Comparison of ENCODE assay signal across 8 cellular contexts in genomic region chr16:70684146-70685060, GRCh38. TPM values are rescaled to one million over a fixed set of nuclear protein-coding genes. Genes with fewer than 3 reads are reported as not detected.
DNase-seq lines count a peak whose midpoint lies in the region; ATAC-seq and TF ChIP-seq lines count a peak whose summit lies in the region.

No MANE protein-coding gene starts in this region.

- H3K4me1 ChIP-seq in GM23338 (ENCODE audit: insufficient read depth) (peaks cover 11% of the 10 kb centered on the region; the same call in 1 of the 2 replicates), adipocyte (ENCODE audit: control insufficient read depth, insufficient read depth, low read length) (peaks cover 73% of the 10 kb centered on the region), iPS-15b (ENCODE audit: control insufficient read depth, insufficient read depth, low read length) (peaks cover 9% of the 10 kb centered on the region), skeletal muscle tissue (ENCODE audit: control insufficient read depth in 3 of 3, insufficient read depth in 3 of 3, low read length in 3 of 3) (peaks cover 73 to 80% (median 74%) of the 10 kb centered on the region in 3 donors)
- peaks cover 7% of the 10 kb centered on the region for H3K4me1 ChIP-seq in CD4-positive, alpha-beta memory T cell (ENCODE audit: insufficient read depth, low read length)

- H2AFZ ChIP-seq in GM23338, result no peak overlapping the region

- DNase-seq in GM23338 (ENCODE audit: low spot score), result no peak
- DNase-seq in adipocyte (ENCODE audit: low read depth), result no peak
- DNase-seq in activated T-helper 2 cell treated with anti-CD3 and anti-CD28 coated beads, Interferon-gamma antibody, Interleukin-2, Interleukin-4, amounts not matched to agents 10 μg/mL and 5 μg/mL and 100 μg/mL, durations not matched to agents 14 hours and 24 hours and 36 hours (ENCODE audit: low spot score), result no peak
- DNase-seq in CD4-positive, alpha-beta memory T cell, result no peak
- no peak for DNase-seq in AG08395 (ENCODE audit: low spot score)

- intact Hi-C loops in activated T-helper 2 cell treated with anti-CD3 and anti-CD28 coated beads, Interferon-gamma antibody, Interleukin-2, Interleukin-4, amounts not matched to agents 10 μg/mL and 5 μg/mL and 100 μg/mL, durations not matched to agents 14 hours and 24 hours and 36 hours (cut with micrococcal nuclease), result no loop called here
- intact Hi-C loops in CD4-positive, alpha-beta memory T cell (cut with micrococcal nuclease), result loop anchor here (5.0 kb wide), 1 partner anchor 53 kb away; no protein-coding TSS in a partner anchor

- H3K36me3 ChIP-seq in GM23338 (ENCODE audit: insufficient read depth), result no peaks in the 10 kb centered on the region
- peaks cover under 1% of the 10 kb centered on the region for H3K36me3 ChIP-seq in adipocyte (ENCODE audit: control insufficient read depth, insufficient read depth, low read length, severe bottlenecking)
- no peaks in the 10 kb centered on the region for H3K36me3 ChIP-seq in iPS-15b (ENCODE audit: control insufficient read depth, insufficient read depth, low read length)
- peaks cover 0 to 5% (median 3%) of the 10 kb centered on the region in 3 donors for H3K36me3 ChIP-seq in skeletal muscle tissue (ENCODE audit: control insufficient read depth in 3 of 3, insufficient read depth in 3 of 3, low read length in 3 of 3)
- no peaks in the 10 kb centered on the region for H3K36me3 ChIP-seq in CD4-positive, alpha-beta memory T cell (ENCODE audit: insufficient read depth, low read length)

- H3K27me3 ChIP-seq in GM23338 (ENCODE audit: insufficient read depth) (peaks cover 8% of the 10 kb centered on the region), adipocyte (replicated peaks; ENCODE audit: control insufficient read depth, insufficient read depth, low read length) (no peaks in the 10 kb centered on the region), iPS-15b (ENCODE audit: control insufficient read depth, insufficient read depth, low read length) (no peaks in the 10 kb centered on the region), skeletal muscle tissue (ENCODE audit: control insufficient read depth in 3 of 3, insufficient read depth in 3 of 3, low read length in 3 of 3) (no peaks in the 10 kb centered on the region)
- peaks cover 5% of the 10 kb centered on the region for H3K27me3 ChIP-seq in CD4-positive, alpha-beta memory T cell (ENCODE audit: insufficient read depth, low read length)

- no peaks in the 10 kb centered on the region; the same call in 2 of the 3 replicates for H3K36me3 Mint-ChIP-seq in GM23338 (ENCODE audit: low read depth)
- H3K36me3 Mint-ChIP-seq in activated T-helper 2 cell treated with anti-CD3 and anti-CD28 coated beads, Interferon-gamma antibody, Interleukin-2, Interleukin-4, amounts not matched to agents 10 μg/mL and 5 μg/mL and 100 μg/mL, durations not matched to agents 14 hours and 24 hours and 36 hours (ENCODE audit: low read depth), result no peaks in the 10 kb centered on the region
- H3K36me3 Mint-ChIP-seq in CD4-positive, alpha-beta memory T cell, result no peaks in the 10 kb centered on the region

- H3K9ac ChIP-seq in adipocyte (ENCODE audit: low read length), result peak overlapping the region; percentile 92
- H3K9ac ChIP-seq in iPS-15b (ENCODE audit: low read depth, low read length), result no peak overlapping the region
- H3K9ac ChIP-seq in skeletal muscle tissue (ENCODE audit: low read depth in 1 of 3, low read length in 3 of 3), result peak overlapping the region; percentile 34 to 89 (median 66)

- no peaks in the 10 kb centered on the region for H3K9me2 ChIP-seq in GM23338 (ENCODE audit: insufficient read depth)

- H3K4me1 Mint-ChIP-seq in GM23338, result peaks cover 29% of the 10 kb centered on the region
- no peaks in the 10 kb centered on the region for H3K4me1 Mint-ChIP-seq in activated T-helper 2 cell treated with anti-CD3 and anti-CD28 coated beads, Interferon-gamma antibody, Interleukin-2, Interleukin-4, amounts not matched to agents 10 μg/mL and 5 μg/mL and 100 μg/mL, durations not matched to agents 14 hours and 24 hours and 36 hours (ENCODE audit: low read depth)
- peaks cover 0 to 8% (median 3%) of the 10 kb centered on the region in 4 donors for H3K4me1 Mint-ChIP-seq in CD4-positive, alpha-beta memory T cell

- ATAC-seq in GM23338, result no peak
- no peak for ATAC-seq in GM21528 (IDR thresholded peaks at IDR 0.05; ENCODE audit: low FRiP score, unreplicated experiment)

- H3K9me3 Mint-ChIP-seq in GM23338, result no peaks in the 10 kb centered on the region; the same call in 2 of the 3 replicates
- no peaks in the 10 kb centered on the region for H3K9me3 Mint-ChIP-seq in activated T-helper 2 cell treated with anti-CD3 and anti-CD28 coated beads, Interferon-gamma antibody, Interleukin-2, Interleukin-4, amounts not matched to agents 10 μg/mL and 5 μg/mL and 100 μg/mL, durations not matched to agents 14 hours and 24 hours and 36 hours
- H3K9me3 Mint-ChIP-seq in CD4-positive, alpha-beta memory T cell, result peaks cover 0 to 2% (median 0%) of the 10 kb centered on the region in 8 donors

- no peak overlapping the region for H3K27ac ChIP-seq in GM23338 (ENCODE audit: low read depth)
- H3K27ac ChIP-seq in skeletal muscle tissue (ENCODE audit: low read depth, low read length), result peak overlapping the region; percentile 62
- no peak overlapping the region for H3K27ac ChIP-seq in CD4-positive, alpha-beta memory T cell (ENCODE audit: low read depth, low read length)

- H3F3A ChIP-seq in GM23338 (replicated peaks; ENCODE audit: low read depth), result peaks cover 23% of the 10 kb centered on the region; the same call in 1 of the 2 replicates

- peak overlapping the region; percentile 96 for H3K4me2 ChIP-seq in GM23338

- no peak overlapping the region for H3K27ac Mint-ChIP-seq in GM23338
- no peak overlapping the region for H3K27ac Mint-ChIP-seq in activated T-helper 2 cell treated with anti-CD3 and anti-CD28 coated beads, Interferon-gamma antibody, Interleukin-2, Interleukin-4, amounts not matched to agents 10 μg/mL and 5 μg/mL and 100 μg/mL, durations not matched to agents 14 hours and 24 hours and 36 hours
- H3K27ac Mint-ChIP-seq in CD4-positive, alpha-beta memory T cell, result no peak overlapping the region

- peaks cover 4% of the 10 kb centered on the region for H4K20me1 ChIP-seq in GM23338 (replicated peaks; ENCODE audit: insufficient read depth)

- POLR2A ChIA-PET in CD4-positive, alpha-beta memory T cell (lab: Charles Lee; ENCODE audit: partially characterized antibody), result no interaction called here

- TF ChIP-seq CTCF in GM23338 (conservative IDR thresholded peaks at IDR 0.05; ENCODE audit: low read depth in 2 of 2), result no peak

- no peaks in the 10 kb centered on the region for H3K79me2 ChIP-seq in GM23338 (replicated peaks; ENCODE audit: insufficient read depth)

- CTCF ChIA-PET in CD4-positive, alpha-beta memory T cell (lab: Charles Lee; ENCODE audit: partially characterized antibody), result no interaction called here

- H3K9me3 ChIP-seq in adipocyte (ENCODE audit: control insufficient read depth, low read length), result no peaks in the 10 kb centered on the region
- H3K9me3 ChIP-seq in iPS-15b (ENCODE audit: control insufficient read depth, insufficient read depth, low read length), result no peaks in the 10 kb centered on the region
- H3K9me3 ChIP-seq in skeletal muscle tissue (ENCODE audit: control insufficient read depth in 3 of 3, low read length in 3 of 3), result no peaks in the 10 kb centered on the region
- no peaks in the 10 kb centered on the region for H3K9me3 ChIP-seq in CD4-positive, alpha-beta memory T cell (ENCODE audit: control insufficient read depth in 1 of 2, low read length in 2 of 2)

- H3K4me3 ChIP-seq in GM23338 (peak overlapping the region; percentile 69), adipocyte (ENCODE audit: low read length) (peak overlapping the region; percentile 93), iPS-15b (ENCODE audit: low read depth, low read length) (peak overlapping the region; percentile 68), skeletal muscle tissue (ENCODE audit: low read length in 3 of 3) (peak overlapping the region; percentile 72 to 83 (median 77))
- H3K4me3 ChIP-seq in CD4-positive, alpha-beta memory T cell (ENCODE audit: low read length in 2 of 2), result no peak overlapping the region

- peak overlapping the region; percentile 75 for H3K4me3 Mint-ChIP-seq in GM23338
- no peak overlapping the region for H3K4me3 Mint-ChIP-seq in activated T-helper 2 cell treated with anti-CD3 and anti-CD28 coated beads, Interferon-gamma antibody, Interleukin-2, Interleukin-4, amounts not matched to agents 10 μg/mL and 5 μg/mL and 100 μg/mL, durations not matched to agents 14 hours and 24 hours and 36 hours (ENCODE audit: low read depth)
- H3K4me3 Mint-ChIP-seq in CD4-positive, alpha-beta memory T cell, result peak overlapping the region in 4 of 8 donors; percentile 6 to 45 (median 24)

- peaks cover 21% of the 10 kb centered on the region for H3K27me3 Mint-ChIP-seq in GM23338 (ENCODE audit: insufficient read depth, low read depth, poor library complexity)
- H3K27me3 Mint-ChIP-seq in activated T-helper 2 cell treated with anti-CD3 and anti-CD28 coated beads, Interferon-gamma antibody, Interleukin-2, Interleukin-4, amounts not matched to agents 10 μg/mL and 5 μg/mL and 100 μg/mL, durations not matched to agents 14 hours and 24 hours and 36 hours (ENCODE audit: low read depth), result peaks cover 16% of the 10 kb centered on the region
- H3K27me3 Mint-ChIP-seq in CD4-positive, alpha-beta memory T cell, result peaks cover 13 to 16% of the 10 kb centered on the region in 2 donors

RNA-seq across cellular contexts. Expression of gene MTSS2, which starts 1.4 kb away (rescaled TPM):
- 16.5 and 19.6 TPM in 2 replicates for total RNA-seq in GM23338 (2014; rRNA removed; shearing (Covaris generic))
- 1.6 and 1.9 TPM in 2 replicates for polyA plus RNA-seq in GM23338 (2016; fragmentation: Nextera tagmentation; extraction: Ambion mirVana)
- total RNA-seq in skeletal muscle tissue, result 18.8 TPM
- 1.3 TPM in 2 replicates for total RNA-seq in activated T-helper 2 cell treated with anti-CD3 and anti-CD28 coated beads, Interferon-gamma antibody, Interleukin-2, Interleukin-4, amounts not matched to agents 10 μg/mL and 5 μg/mL and 100 μg/mL, durations not matched to agents 14 hours and 24 hours and 36 hours
- 1 to 10 TPM; 1.8 to 1.9 TPM for total RNA-seq in CD4-positive, alpha-beta memory T cell
- not detected for polyA plus RNA-seq in CD4-positive, alpha-beta memory T cell

RNA-seq across cellular contexts. Expression of gene IL34, which starts 38.0 kb away (rescaled TPM):
- 4.6 and 6.6 TPM in 2 replicates for total RNA-seq in GM23338 (2014; rRNA removed; shearing (Covaris generic))
- 3.1 and 4.3 TPM in 2 replicates for polyA plus RNA-seq in GM23338 (2016; fragmentation: Nextera tagmentation; extraction: Ambion mirVana)
- total RNA-seq in skeletal muscle tissue, result 6.8 TPM
- total RNA-seq in activated T-helper 2 cell treated with anti-CD3 and anti-CD28 coated beads, Interferon-gamma antibody, Interleukin-2, Interleukin-4, amounts not matched to agents 10 μg/mL and 5 μg/mL and 100 μg/mL, durations not matched to agents 14 hours and 24 hours and 36 hours, result 0.28 TPM in 1 of 2 replicates, not detected in the other
- total RNA-seq in CD4-positive, alpha-beta memory T cell, result not detected
- not detected for polyA plus RNA-seq in CD4-positive, alpha-beta memory T cell

Comparison
In these comparisons a context has a peak if more than half of its experiments do, and no peak if none do; other contexts are left out.
1. H3K4me3 ChIP-seq: peak in GM23338 (single experiment), adipocyte (single experiment), iPS-15b (single experiment) and skeletal muscle tissue (3 of 3); none in CD4-positive, alpha-beta memory T cell (0 of 2).